Comparison of ENCODE assay signal across 8 cellular contexts in the genomic region with DNA sequence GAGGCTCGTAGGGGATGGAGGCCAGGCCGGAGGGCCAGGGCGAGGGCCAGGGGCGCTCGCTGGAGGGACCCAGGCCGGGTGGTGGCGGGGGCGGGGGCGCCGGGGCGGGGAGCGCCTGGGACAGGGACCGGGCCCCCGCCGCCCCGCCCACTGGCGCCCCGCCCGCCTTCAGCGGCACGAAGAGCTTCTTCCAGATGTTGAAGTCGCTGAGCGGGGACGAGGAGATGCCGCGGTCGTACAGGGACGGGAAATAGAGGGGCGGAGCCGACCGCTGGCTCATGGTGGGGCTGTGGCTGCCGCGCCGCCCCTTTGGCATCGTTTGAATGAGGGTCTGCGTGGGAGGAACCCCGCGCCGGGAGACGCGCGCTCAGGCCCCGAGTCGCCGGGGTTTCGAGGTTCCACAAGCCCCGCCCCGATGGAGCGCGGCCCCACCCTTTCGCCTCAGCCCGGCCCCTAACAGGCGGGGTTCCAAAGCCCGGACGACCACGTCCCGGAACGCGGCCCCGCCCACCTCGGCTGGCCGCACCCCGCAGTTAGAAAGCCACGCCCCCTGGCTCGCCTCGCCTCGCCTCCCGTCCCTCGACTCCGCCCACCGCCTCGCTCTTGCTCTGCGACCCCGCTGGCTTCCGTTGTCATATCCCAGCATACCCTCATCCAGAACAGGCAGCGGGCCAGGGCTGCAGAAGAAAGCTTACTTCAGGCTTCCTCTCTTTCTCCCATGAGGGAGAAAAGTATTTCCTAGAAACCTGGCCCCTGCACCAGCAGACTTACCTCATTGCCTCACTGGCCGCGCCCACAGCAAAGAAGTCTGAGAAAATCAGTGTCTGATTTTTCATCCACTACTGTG. TPM values are rescaled to one million over a fixed set of nuclear protein-coding genes. Genes with fewer than 3 reads are reported as not detected.
A peak's percentile ranks its signal among the peaks of the same experiment; 100 is the strongest.
DNase-seq lines count a peak whose midpoint lies in the region; TF ChIP-seq lines count a peak whose summit lies in the region.

A gene with protein sequence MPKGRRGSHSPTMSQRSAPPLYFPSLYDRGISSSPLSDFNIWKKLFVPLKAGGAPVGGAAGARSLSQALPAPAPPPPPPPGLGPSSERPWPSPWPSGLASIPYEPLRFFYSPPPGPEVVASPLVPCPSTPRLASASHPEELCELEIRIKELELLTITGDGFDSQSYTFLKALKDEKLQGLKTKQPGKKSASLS (minus strand): TSS at position 402 of the 847 bp plus-strand sequence. CDS start 86 bp downstream, at position 316.

- H3K4me3 ChIP-seq in H7 (ENCODE audit: insufficient read depth, low read depth, low read length), result peak within 1 kb of the TSS; percentile 78
- peak within 1 kb of the TSS; percentile 81 for H3K4me3 ChIP-seq in Loucy (ENCODE audit: low read length, poor library complexity, severe bottlenecking)
- peak within 1 kb of the TSS; percentile 64 for H3K4me3 ChIP-seq in fibroblast of the aortic adventitia (ENCODE audit: low read depth, low read length)

- H3K27me3 ChIP-seq in H7 (ENCODE audit: control insufficient read depth, insufficient read depth, low read length) (peaks cover 6% of the 10 kb centered on the region; the same call in 1 of the 2 replicates), Loucy (ENCODE audit: insufficient read depth, low read length, poor library complexity, severe bottlenecking) (no peaks in the 10 kb centered on the region)

- H3K9me3 ChIP-seq in Loucy (ENCODE audit: insufficient read depth, low read depth, low read length), result no peaks in the 10 kb centered on the region

- H2AFZ ChIP-seq in Loucy (ENCODE audit: low read length), result peak within 1 kb of the TSS; percentile 91

- peak within 1 kb of the TSS; percentile 96 for H3K4me2 ChIP-seq in Loucy (ENCODE audit: low read depth, low read length, poor library complexity, severe bottlenecking)

- TF ChIP-seq CTCF in Loucy (conservative IDR thresholded peaks at IDR 0.05; ENCODE audit: low read length) (no peak), fibroblast of the aortic adventitia (IDR thresholded peaks at IDR 0.05; ENCODE audit: insufficient read depth, low read length) (no peak), nephron (IDR thresholded peaks at IDR 0.05; ENCODE audit: unreplicated experiment in 3 of 3) (no peak)

- no peaks in the 10 kb centered on the region for H3K79me2 ChIP-seq in Loucy (ENCODE audit: insufficient read depth, low read length)

- no peaks in the 10 kb centered on the region for H4K20me1 ChIP-seq in Loucy (ENCODE audit: insufficient read depth, low read length, poor library complexity, severe bottlenecking)

- H3K27me3 Mint-ChIP-seq in nephron (ENCODE audit: low read depth), result no peaks in the 10 kb centered on the region

- peak; percentile 64 for TF ChIP-seq POLR2A in Raji (IDR thresholded peaks at IDR 0.05; ENCODE audit: insufficient read depth, low read depth, low read length)

- H3K36me3 ChIP-seq in H7 (replicated peaks; ENCODE audit: control insufficient read depth, insufficient read depth, low read length) (no peaks in the 10 kb centered on the region), Loucy (ENCODE audit: insufficient read depth, low read length) (peaks cover 8% of the 10 kb centered on the region; the same call in 1 of the 2 replicates)

- peak; percentile 98 for DNase-seq in ELF-1 (ENCODE audit: low read depth, low spot score)
- peak; percentile 97 for DNase-seq in H7
- peak; percentile 97 for DNase-seq in activated effector memory CD4-positive, alpha-beta T cell treated with anti-CD3 and anti-CD28 coated beads, Interleukin-2, amount 50 U/mL, for 16 hours
- peak; percentile 96 for DNase-seq in fibroblast of the aortic adventitia (ENCODE audit: low read depth)
- DNase-seq in stimulated activated naive CD4-positive, alpha-beta T cell treated with Interleukin-2 at 50 U/mL for 16 hours (lab: John Stamatoyannopoulos, UW), result peak; percentile 90

- H3K27ac Mint-ChIP-seq in nephron, result peak within 1 kb of the TSS; percentile 96 to 98 (median 97)

- no peaks in the 10 kb centered on the region for H3K9me3 Mint-ChIP-seq in nephron

- H3K4me1 Mint-ChIP-seq in nephron, result peaks cover 32% of the 10 kb centered on the region

- H3F3A ChIP-seq in Loucy (ENCODE audit: low read depth), result no peaks in the 10 kb centered on the region

- peaks cover 2% of the 10 kb centered on the region for H3K36me3 Mint-ChIP-seq in nephron (ENCODE audit: low read depth)

- H3K9me2 ChIP-seq in Loucy (replicated peaks; ENCODE audit: low read depth, low read length), result no peaks in the 10 kb centered on the region

- H3K9ac ChIP-seq in Loucy (ENCODE audit: low read depth, low read length, poor library complexity, severe bottlenecking), result peak within 1 kb of the TSS; percentile 73

- H3K4me1 ChIP-seq in Loucy (ENCODE audit: insufficient read depth, low read length, poor library complexity, severe bottlenecking), result peaks cover 17% of the 10 kb centered on the region

- H3K4me3 Mint-ChIP-seq in nephron, result peak within 1 kb of the TSS; percentile 80 to 85 (median 82)

RNA-seq across cellular contexts. Expression of the gene that starts here (rescaled TPM):
- total RNA-seq in H7 (2014; rRNA removed; shearing (Covaris generic)), result not detected in 2 replicates
- total RNA-seq in fibroblast of the aortic adventitia (ENCODE audit: low replicate concordance), result not detected in 2 replicates

Comparison
In these comparisons a context has a peak if more than half of its experiments do, and no peak if none do; other contexts are left out.
1. Peak in every context shown above with its lines: DNase-seq and H3K4me3 ChIP-seq.
2. Peak in DNase-seq and H3K4me3 ChIP-seq in H7; RNA of the gene not detected or under 1 TPM.
3. Peak in DNase-seq and H3K4me3 ChIP-seq in fibroblast of the aortic adventitia; RNA of the gene not detected or under 1 TPM.